Comparison of ENCODE assay signal across 8 cellular contexts in the genomic region with DNA sequence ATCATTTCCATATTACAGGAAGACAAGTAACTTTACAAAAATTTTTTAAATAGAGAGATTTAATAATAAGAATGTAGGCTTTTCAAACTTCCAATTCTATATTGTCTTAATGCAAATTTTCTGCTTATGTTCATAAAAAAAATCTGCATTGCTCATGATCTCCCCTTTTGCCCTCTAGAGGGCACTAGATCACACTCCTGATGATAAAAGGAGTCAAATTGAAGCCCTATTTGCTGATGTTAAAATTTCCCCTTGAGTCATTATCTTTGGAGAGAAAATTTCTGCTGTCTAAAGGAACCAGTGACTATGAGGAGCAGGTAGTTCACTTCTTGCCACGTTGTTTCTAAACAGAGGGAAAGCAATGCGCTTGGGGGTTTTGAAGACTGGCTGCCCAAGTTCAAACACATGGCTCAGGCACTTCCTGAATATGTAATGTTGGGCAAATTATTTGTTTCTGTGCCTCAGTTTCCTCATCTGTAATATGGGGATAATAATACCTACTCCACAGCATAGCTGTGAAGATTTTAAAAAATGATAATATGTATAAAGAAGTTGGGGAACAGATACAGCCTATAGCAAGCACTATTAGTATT.
A peak's percentile ranks its signal among the peaks of the same experiment; 100 is the strongest.
DNase-seq lines count a peak whose midpoint lies in the region; ATAC-seq and TF ChIP-seq lines count a peak whose summit lies in the region.

No MANE protein-coding gene starts in this region.

- H3K9ac ChIP-seq in mesendoderm (ENCODE audit: low read length), result no peak overlapping the region

- no peak overlapping the region for H4K5ac ChIP-seq in mesendoderm (ENCODE audit: low read length)

- H3K27me3 ChIP-seq in mesendoderm (ENCODE audit: insufficient read depth, low read length, poor library complexity), result no peaks in the 10 kb centered on the region

- no peaks in the 10 kb centered on the region for H3K36me3 Mint-ChIP-seq in activated CD4-positive, alpha-beta T cell treated with anti-CD3 and anti-CD28 coated beads, Interleukin-2, amount 10 ng/mL, durations not matched to agents 7 days and 5 days (ENCODE audit: low read depth)

- H3K4me1 ChIP-seq in mesendoderm (ENCODE audit: control insufficient read depth, low read depth, low read length), result no peaks in the 10 kb centered on the region

- H3K18ac ChIP-seq in mesendoderm (ENCODE audit: low read length), result no peak overlapping the region

- peak; percentile 23 for DNase-seq in activated CD4-positive, alpha-beta T cell treated with anti-CD3 and anti-CD28 coated beads, Interleukin-2, amount 10 ng/mL, durations not matched to agents 7 days and 5 days
- no peak for DNase-seq in activated CD4-positive, alpha-beta T cell treated with anti-CD3 and anti-CD28 coated beads for 1 hour
- DNase-seq in HEK293T (ENCODE audit: extremely low spot score), result peak; percentile 39
- DNase-seq in NCI-H2196 treated with DMSO at 0.1 percent for 48 hours (lab: John Stamatoyannopoulos, UW; ENCODE audit: unreplicated experiment), result peak; percentile 3
- peak; percentile 26 to 77 for DNase-seq in T47D (ENCODE audit: low read depth in 1 of 2, low spot score in 1 of 2)
- DNase-seq in mesendoderm, result peak; percentile 50
- DNase-seq in central memory CD4-positive, alpha-beta T cell, result no peak

- H3K9me3 Mint-ChIP-seq in activated CD4-positive, alpha-beta T cell treated with anti-CD3 and anti-CD28 coated beads, Interleukin-2, amount 10 ng/mL, durations not matched to agents 7 days and 5 days, result no peaks in the 10 kb centered on the region

- CTCF ChIA-PET in activated CD4-positive, alpha-beta T cell treated with anti-CD3 and anti-CD28 coated beads, Interleukin-2, amount 10 ng/mL, durations not matched to agents 7 days and 5 days (lab: Charles Lee), result no interaction called here
- CTCF ChIA-PET in HEK293T (lab: Yijun Ruan, JAX), result no interaction called here

- no peak overlapping the region for H2BK5ac ChIP-seq in mesendoderm (ENCODE audit: low read length)

- no peak overlapping the region for H3K4ac ChIP-seq in mesendoderm (ENCODE audit: low read depth, low read length)

- no peak overlapping the region for H3K56ac ChIP-seq in mesendoderm (ENCODE audit: low read length)

- POLR2A ChIA-PET in activated CD4-positive, alpha-beta T cell treated with anti-CD3 and anti-CD28 coated beads, Interleukin-2, amount 10 ng/mL, durations not matched to agents 7 days and 5 days (lab: Charles Lee), result no interaction called here
- POLR2A ChIA-PET in HEK293T (lab: Yijun Ruan, JAX), result no interaction called here

- no peak overlapping the region for H3K4me3 Mint-ChIP-seq in activated CD4-positive, alpha-beta T cell treated with anti-CD3 and anti-CD28 coated beads, Interleukin-2, amount 10 ng/mL, durations not matched to agents 7 days and 5 days

- no peak overlapping the region for H3K23ac ChIP-seq in mesendoderm (ENCODE audit: low read length)

- no CpG with 5 or more reads among the region's 2 CpGs for WGBS in mesendoderm (ENCODE audit: extremely low coverage, insufficient coverage, low lambda C conversion rate)

- H2AK5ac ChIP-seq in mesendoderm (ENCODE audit: low read length), result no peak overlapping the region

- in situ Hi-C loops in T47D (cut with HindIII; ENCODE audit: low pct_unique_long_range_greater_than_20kb, low sequenced_read_pairs), result no loop called here

- no peak overlapping the region for H3K27ac Mint-ChIP-seq in activated CD4-positive, alpha-beta T cell treated with anti-CD3 and anti-CD28 coated beads, Interleukin-2, amount 10 ng/mL, durations not matched to agents 7 days and 5 days

- no peaks in the 10 kb centered on the region for H3K79me2 ChIP-seq in mesendoderm (ENCODE audit: control insufficient read depth, insufficient read depth, low read length)

- H2BK15ac ChIP-seq in mesendoderm (replicated peaks; ENCODE audit: low read depth), result no peak overlapping the region

- H3K4me1 Mint-ChIP-seq in activated CD4-positive, alpha-beta T cell treated with anti-CD3 and anti-CD28 coated beads, Interleukin-2, amount 10 ng/mL, durations not matched to agents 7 days and 5 days, result no peaks in the 10 kb centered on the region

- no peak overlapping the region for H4K8ac ChIP-seq in mesendoderm (ENCODE audit: low read depth, low read length)

- H3K27me3 Mint-ChIP-seq in activated CD4-positive, alpha-beta T cell treated with anti-CD3 and anti-CD28 coated beads, Interleukin-2, amount 10 ng/mL, durations not matched to agents 7 days and 5 days, result no peaks in the 10 kb centered on the region

- H3K36me3 ChIP-seq in mesendoderm (ENCODE audit: control insufficient read depth, insufficient read depth, low read length), result no peaks in the 10 kb centered on the region

- no peak overlapping the region for H2BK120ac ChIP-seq in mesendoderm (ENCODE audit: low read depth, low read length)

- no peaks in the 10 kb centered on the region for H3K79me1 ChIP-seq in mesendoderm (ENCODE audit: low read length)

- no peak overlapping the region for H3K27ac ChIP-seq in mesendoderm (ENCODE audit: low read depth, low read length)

- H3K4me2 ChIP-seq in mesendoderm (ENCODE audit: low read length), result no peak overlapping the region

- no peak for ATAC-seq in HG02852 (IDR thresholded peaks at IDR 0.05; ENCODE audit: unreplicated experiment)

- H3K4me3 ChIP-seq in mesendoderm (ENCODE audit: low read length), result no peak overlapping the region

TF ChIP-seq in HEK293T, 16 proteins besides CTCF, POLR2A, EP300 and RAD21:
- TF ChIP-seq SP1 (IDR thresholded peaks at IDR 0.05), result no peak
- TF ChIP-seq L3MBTL2 (conservative IDR thresholded peaks at IDR 0.05), result peak; percentile 25; the same call in 1 of the 2 replicates
- peak; percentile 52; the same call in 1 of the 2 replicates for TF ChIP-seq ZNF384 (IDR thresholded peaks at IDR 0.05)
TF ChIP-seq in HEK293T: peak in this region for 2.

Comparison
In these comparisons a context has a peak if more than half of its experiments do, and no peak if none do; other contexts are left out.
1. DNase-seq: peak in activated CD4-positive, alpha-beta T cell treated with anti-CD3 and anti-CD28 coated beads, Interleukin-2, amount 10 ng/mL, durations not matched to agents 7 days and 5 days (single experiment), HEK293T (single experiment), NCI-H2196 treated with DMSO at 0.1 percent for 48 hours (single experiment), T47D (2 of 2) and mesendoderm (single experiment); none in activated CD4-positive, alpha-beta T cell treated with anti-CD3 and anti-CD28 coated beads for 1 hour (single experiment) and central memory CD4-positive, alpha-beta T cell (single experiment).